Comparison of ENCODE assay signal across 37 cellular contexts in genomic region chr18:35962320-35962719, GRCh38.
DNase-seq lines count a peak whose midpoint lies in the region; ATAC-seq, FAIRE-seq and TF ChIP-seq lines count a peak whose summit lies in the region.
"Had no signal": no experiment of that assay in that cellular context is flagged by ENCODE, and none has a peak within 500 bp of the region (broad histone marks: within the 10 kb centered on the region; RNA-seq: fewer than 3 reads in every experiment).

No MANE protein-coding gene starts in this region.

- 2% methylated on average over 2 of the region's 2 CpGs for WGBS in HepG2 (ENCODE audit: low lambda C conversion rate)
- no CpG with 5 or more reads among the region's 2 CpGs for WGBS in trophoblast cell (ENCODE audit: extremely low coverage, insufficient coverage, insufficient read length)

- H3K4me3 ChIP-seq in HepG2 (replicated peaks in 1 of 3; ENCODE audit: insufficient read depth in 1 of 3, low read depth in 2 of 3, low read length in 3 of 3) (no peak overlapping the region; a peak in 1 of 6 replicates), trophoblast cell (ENCODE audit: low read depth, low read length) (no peak overlapping the region)
- H3K4me3 ChIP-seq: A549; BLaER1; BLaER1 treated with 17β-estradiol and CSF1 and Interleukin-3, amounts not matched to agents 10 nM and 100 nM had no signal

- H2AK5ac ChIP-seq in trophoblast cell (ENCODE audit: low read length): no peak overlapping the region

- H3K27ac Mint-ChIP-seq in endothelial cell (ENCODE audit: unreplicated experiment) (peak overlapping the region; percentile 48), neural crest cell (ENCODE audit: unreplicated experiment) (peak overlapping the region; percentile 3), T-cell (no peak overlapping the region)
- H3K27ac Mint-ChIP-seq: B cell; CD4-positive, alpha-beta memory T cell; CD4-positive, alpha-beta T cell; CD4-positive, CD25-positive, alpha-beta regulatory T cell; CD8-positive, alpha-beta memory T cell; CD8-positive, alpha-beta T cell had no signal

- TF ChIP-seq POLR2A in HepG2 (IDR thresholded peaks at IDR 0.05; ENCODE audit: insufficient read depth in 1 of 2, low read depth in 2 of 2, low read length in 2 of 2): no peak

- no peak for TF ChIP-seq RAD21 in HepG2 (CRISPR knock-in tag; IDR thresholded peaks at IDR 0.05)

- intact Hi-C loops in HepG2 (cut with micrococcal nuclease; ENCODE audit: unreplicated experiment): no loop called here

- DNase-seq in endothelial cell (ENCODE audit: low spot score) (no peak), HepG2 (ENCODE audit: low spot score) (peak; percentile 27), neural crest cell (ENCODE audit: low read depth, low spot score) (no peak), trophoblast cell (no peak), T-helper 1 cell (no peak), Kasumi-1 (lab: John Stamatoyannopoulos, UW) (no peak), T-cell (no peak), HEK293T (ENCODE audit: extremely low spot score) (no peak)
- DNase-seq: 8988T; ACHN; AML-193; BE2C; C1 segment of cervical spinal cord; Caco-2; Calu3; CD4-positive, alpha-beta memory T cell; CD4-positive, alpha-beta T cell; CD4-positive, CD25-positive, alpha-beta regulatory T cell; CD8-positive, alpha-beta memory T cell; CD8-positive, alpha-beta T cell; COR-L47; DMS 273 treated with DMSO at 0.1 percent for 48 hours; DMS153; DMS53; DMS79; DMS79 treated with DMSO at 0.1 percent for 48 hours; DND-41; EL had no signal

- no peak overlapping the region for H3K4ac ChIP-seq in trophoblast cell (ENCODE audit: low read depth, low read length)

- H3K4me2 ChIP-seq in HepG2 (ENCODE audit: low read depth, low read length) (peak overlapping the region; percentile 33; the same call in 1 of the 2 replicates), trophoblast cell (ENCODE audit: low read length) (no peak overlapping the region)
- H3K4me2 ChIP-seq: A549; BLaER1; BLaER1 treated with 17β-estradiol and CSF1 and Interleukin-3, amounts not matched to agents 10 nM and 100 nM had no signal

- H3K4me3 Mint-ChIP-seq in endothelial cell (ENCODE audit: unreplicated experiment): peak overlapping the region; percentile 54
- H3K4me3 Mint-ChIP-seq in neural crest cell: no peak overlapping the region
- H3K4me3 Mint-ChIP-seq in T-cell: no peak overlapping the region
- H3K4me3 Mint-ChIP-seq: B cell; CD14-positive monocyte; CD4-positive, alpha-beta memory T cell; CD4-positive, alpha-beta T cell; CD8-positive, alpha-beta memory T cell; CD8-positive, alpha-beta T cell had no signal

- H3K9ac ChIP-seq in HepG2 (ENCODE audit: insufficient read depth, low read depth, low read length) (no peak overlapping the region), trophoblast cell (ENCODE audit: low read length) (peak overlapping the region; percentile 8)
- H3K9ac ChIP-seq: BLaER1; BLaER1 treated with 17β-estradiol and CSF1 and Interleukin-3, amounts not matched to agents 10 nM and 100 nM had no signal

- no peak overlapping the region for H2BK5ac ChIP-seq in trophoblast cell (ENCODE audit: low read depth, low read length, poor library complexity)

- peak overlapping the region; percentile 99 for H3K23ac ChIP-seq in trophoblast cell (ENCODE audit: low read length)

- no peak overlapping the region for H4K91ac ChIP-seq in trophoblast cell (ENCODE audit: low read depth, low read length)

- in situ Hi-C loops in HepG2 (cut with HindIII; ENCODE audit: extremely low pct_ligation_motif_present, low pct_unique_long_range_greater_than_20kb): loop anchor here (25.0 kb wide), 1 partner anchor 575 kb away; the partner anchor contains the start of gene ZNF396

- H3K4me1 Mint-ChIP-seq in endothelial cell (ENCODE audit: unreplicated experiment): no peaks in the 10 kb centered on the region
- no peaks in the 10 kb centered on the region for H3K4me1 Mint-ChIP-seq in neural crest cell
- peaks cover 0 to 2% (median 0%) of the 10 kb centered on the region in 3 donors for H3K4me1 Mint-ChIP-seq in T-cell
- H3K4me1 Mint-ChIP-seq: B cell; CD8-positive, alpha-beta memory T cell had no signal

- H3K27me3 ChIP-seq in HepG2 (ENCODE audit: control insufficient read depth in 1 of 2, insufficient read depth in 2 of 2, low read length in 2 of 2) (no peaks in the 10 kb centered on the region), trophoblast cell (ENCODE audit: insufficient read depth, low read length) (no peaks in the 10 kb centered on the region)
- H3K27me3 ChIP-seq: BE2C; BLaER1; BLaER1 treated with 17β-estradiol and CSF1 and Interleukin-3, amounts not matched to agents 10 nM and 100 nM had no signal

- CTCF ChIA-PET in HepG2 (lab: Yijun Ruan, JAX; ENCODE audit: low intra/inter-chr PET ratio, low total read pairs) (no interaction called here), T-cell (lab: Charles Lee) (no interaction called here), HEK293T (lab: Yijun Ruan, JAX) (no interaction called here)

- FAIRE-seq in HepG2 (lab: Jason Lieb, UNC): no peak
- FAIRE-seq: A204.1, A549, D721Med had no signal

- no peaks in the 10 kb centered on the region for H4K20me1 ChIP-seq in HepG2 (ENCODE audit: insufficient read depth, low read length)
- H4K20me1 ChIP-seq: BLaER1; BLaER1 treated with 17β-estradiol and CSF1 and Interleukin-3, amounts not matched to agents 10 nM and 100 nM had no signal

- no peak overlapping the region for H4K8ac ChIP-seq in trophoblast cell (ENCODE audit: low read depth, low read length)

- no peak overlapping the region for H3K18ac ChIP-seq in trophoblast cell (ENCODE audit: low read length)

- H4K12ac ChIP-seq in trophoblast cell (ENCODE audit: low read depth, low read length): no peak overlapping the region

- TF ChIP-seq EP300 in HepG2 (IDR thresholded peaks at IDR 0.05; ENCODE audit: low read depth in 2 of 2, low read length in 2 of 2) (no peak; a peak in 1 of 4 replicates), HepG2 (CRISPR knock-in tag; IDR thresholded peaks at IDR 0.05; ENCODE audit: borderline replicate concordance) (no peak)

- H3K9me3 ChIP-seq in HepG2 (ENCODE audit: low read length) (no peaks in the 10 kb centered on the region), trophoblast cell (ENCODE audit: insufficient read depth, low read depth, low read length) (no peaks in the 10 kb centered on the region)
- H3K9me3 ChIP-seq: BE2C, Caco-2 had no signal

- H3K4me1 ChIP-seq in HepG2 (ENCODE audit: insufficient read depth, low read length): peaks cover 15% of the 10 kb centered on the region
- H3K4me1 ChIP-seq in trophoblast cell (ENCODE audit: control insufficient read depth in 1 of 2, insufficient read depth in 2 of 2, low read length in 2 of 2): no peaks in the 10 kb centered on the region
- H3K4me1 ChIP-seq: A549, BE2C, BLaER1, Caco-2 had no signal

- H3K36me3 Mint-ChIP-seq in endothelial cell (ENCODE audit: low read depth, unreplicated experiment) (peaks cover 13% of the 10 kb centered on the region), neural crest cell (ENCODE audit: low read depth) (peaks cover 4% of the 10 kb centered on the region), T-cell (no peaks in the 10 kb centered on the region)
- H3K36me3 Mint-ChIP-seq: CD14-positive monocyte; CD8-positive, alpha-beta T cell had no signal

- no peaks in the 10 kb centered on the region for H3K79me2 ChIP-seq in HepG2 (ENCODE audit: insufficient read depth, low read length)
- H3K79me2 ChIP-seq in trophoblast cell (ENCODE audit: control insufficient read depth, insufficient read depth, low read length, poor library complexity): no peaks in the 10 kb centered on the region

- no TSS peak for BruUV-seq in HepG2 (replicated peaks; lab: Mats Ljungman, UMichigan)

- TF ChIP-seq CTCF in endothelial cell (IDR thresholded peaks at IDR 0.05; ENCODE audit: unreplicated experiment) (no peak), HepG2 (CRISPR knock-in tag; IDR thresholded peaks at IDR 0.05) (no peak), neural crest cell (conservative IDR thresholded peaks at IDR 0.05) (no peak)

- H3K27me3 Mint-ChIP-seq in endothelial cell (ENCODE audit: unreplicated experiment): peaks cover 5% of the 10 kb centered on the region
- H3K27me3 Mint-ChIP-seq in neural crest cell (ENCODE audit: low read depth): peaks cover 24% of the 10 kb centered on the region
- peaks cover 4 to 14% of the 10 kb centered on the region in 2 donors for H3K27me3 Mint-ChIP-seq in T-cell

- H3K36me3 ChIP-seq in HepG2 (replicated peaks in 1 of 2; ENCODE audit: control insufficient read depth in 1 of 2, insufficient read depth in 2 of 2, low read length in 2 of 2) (no peaks in the 10 kb centered on the region), trophoblast cell (ENCODE audit: control insufficient read depth in 1 of 2, insufficient read depth in 2 of 2, low read length in 2 of 2) (no peaks in the 10 kb centered on the region)
- H3K36me3 ChIP-seq: BE2C; BLaER1; BLaER1 treated with 17β-estradiol and CSF1 and Interleukin-3, amounts not matched to agents 10 nM and 100 nM had no signal

- no peak overlapping the region for H2BK12ac ChIP-seq in trophoblast cell (ENCODE audit: low read length)

- H3K9me3 Mint-ChIP-seq in endothelial cell (ENCODE audit: unreplicated experiment) (no peaks in the 10 kb centered on the region), neural crest cell (peaks cover 12% of the 10 kb centered on the region), T-cell (peaks cover 0 to 14% (median 0%) of the 10 kb centered on the region in 3 donors)
- H3K9me3 Mint-ChIP-seq: CD4-positive, alpha-beta T cell had no signal

- H2AFZ ChIP-seq in HepG2 (ENCODE audit: low read length) (no peak overlapping the region), trophoblast cell (ENCODE audit: insufficient read depth, low read length, poor library complexity) (no peak overlapping the region)

- POLR2A ChIA-PET in HepG2 (lab: Yijun Ruan, JAX): no interaction called here
- POLR2A ChIA-PET in T-cell (lab: Charles Lee): no interaction called here
- POLR2A ChIA-PET in HEK293T (lab: Yijun Ruan, JAX): no interaction called here

- no peak overlapping the region for H2BK120ac ChIP-seq in trophoblast cell (ENCODE audit: insufficient read depth, low read length, poor library complexity)

- ATAC-seq in HepG2: peak; percentile 83
- no peak for ATAC-seq in T-cell (replicated peaks in 1 of 4)
- ATAC-seq: A549; CD8-positive, alpha-beta T cell had no signal

- H3K14ac ChIP-seq in trophoblast cell (ENCODE audit: low read length): no peak overlapping the region

- H3K79me1 ChIP-seq in trophoblast cell (ENCODE audit: low read length): no peaks in the 10 kb centered on the region

- H3K27ac ChIP-seq in HepG2 (ENCODE audit: extremely low read length, insufficient read depth, low read length): no peak overlapping the region
- H3K27ac ChIP-seq in trophoblast cell (ENCODE audit: low read depth, low read length): no peak overlapping the region
- H3K27ac ChIP-seq: 22Rv1; A549; BLaER1; BLaER1 treated with 17β-estradiol and CSF1 and Interleukin-3, amounts not matched to agents 10 nM and 100 nM; C4-2B had no signal

TF ChIP-seq in HepG2, 621 proteins besides CTCF, POLR2A, EP300 and RAD21 (continues in another document):
- TF ChIP-seq HNRNPL (IDR thresholded peaks at IDR 0.05; ENCODE audit: low read depth, low read length) (no peak), ZNF780A (CRISPR knock-in tag; IDR thresholded peaks at IDR 0.05) (no peak), FOXK1 (CRISPR knock-in tag; IDR thresholded peaks at IDR 0.05; ENCODE audit: borderline replicate concordance, low read depth) (no peak)

TF ChIP-seq in HEK293T, 16 proteins besides CTCF, POLR2A, EP300 and RAD21 (continues in another document):
- TF ChIP-seq CTBP1 (IDR thresholded peaks at IDR 0.05; ENCODE audit: borderline replicate concordance) (no peak), SP1 (IDR thresholded peaks at IDR 0.05) (no peak), FOXM1 (IDR thresholded peaks at IDR 0.05; ENCODE audit: borderline replicate concordance) (no peak)

Comparison
In these comparisons a context has a peak if more than half of its experiments do, and no peak if none do; other contexts are left out.
1. H3K27ac Mint-ChIP-seq: peak in endothelial cell (single experiment) and neural crest cell (single experiment); none in T-cell (0 of 2).